In the genomic region with DNA sequence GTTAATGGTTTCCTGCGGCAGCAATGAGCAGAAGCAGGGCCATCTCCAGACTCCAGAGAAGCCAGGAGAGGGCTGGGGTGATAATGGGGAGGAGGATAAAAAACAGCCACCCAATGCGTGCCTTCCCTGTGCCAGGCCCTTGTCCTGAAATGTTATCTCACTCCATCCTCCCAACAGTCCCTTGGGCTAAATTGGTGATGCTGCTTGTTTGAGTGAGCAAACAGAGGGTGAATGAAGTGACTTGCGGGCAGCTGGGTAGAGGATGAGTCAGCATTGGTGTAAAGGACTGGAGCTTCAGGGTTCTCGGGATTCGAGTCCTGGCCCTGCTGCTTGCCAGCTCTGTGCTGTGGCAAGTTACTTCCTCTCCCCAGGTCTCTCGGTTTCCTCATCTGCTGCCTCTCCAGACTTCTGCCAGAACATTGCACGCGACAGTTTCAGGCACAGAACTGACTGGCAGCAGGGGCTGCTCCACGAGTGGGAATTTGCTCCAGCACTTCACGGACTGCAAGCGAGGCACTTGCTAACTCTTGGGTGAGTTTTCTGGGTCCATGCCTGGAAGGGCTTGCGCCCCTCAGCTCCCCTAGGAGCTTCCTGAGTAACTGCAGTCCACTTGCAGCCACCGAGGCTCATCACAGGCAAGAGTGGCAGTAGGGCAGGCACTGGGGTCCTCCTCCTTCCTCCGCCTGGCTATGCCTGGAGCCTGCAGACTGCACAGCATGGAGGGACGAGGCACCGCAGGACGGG, we compare ENCODE assay signal across 8 cellular contexts. TPM values are rescaled to one million over a fixed set of nuclear protein-coding genes. Genes with fewer than 3 reads are reported as not detected.
A peak's percentile ranks its signal among the peaks of the same experiment; 100 is the strongest.
DNase-seq lines count a peak whose midpoint lies in the region; ATAC-seq, FAIRE-seq and TF ChIP-seq lines count a peak whose summit lies in the region.

A gene with protein sequence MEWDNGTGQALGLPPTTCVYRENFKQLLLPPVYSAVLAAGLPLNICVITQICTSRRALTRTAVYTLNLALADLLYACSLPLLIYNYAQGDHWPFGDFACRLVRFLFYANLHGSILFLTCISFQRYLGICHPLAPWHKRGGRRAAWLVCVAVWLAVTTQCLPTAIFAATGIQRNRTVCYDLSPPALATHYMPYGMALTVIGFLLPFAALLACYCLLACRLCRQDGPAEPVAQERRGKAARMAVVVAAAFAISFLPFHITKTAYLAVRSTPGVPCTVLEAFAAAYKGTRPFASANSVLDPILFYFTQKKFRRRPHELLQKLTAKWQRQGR (plus strand): TSS at position 403 of the 744 bp plus-strand sequence. CDS start 24,181 bp downstream, outside the sequence.

- H3K9me3 Mint-ChIP-seq in activated naive CD8-positive, alpha-beta T cell treated with anti-CD3 and anti-CD28 coated beads, Interleukin-2, amount 50 U/mL, for 24 hours, result no peaks in the 10 kb centered on the region

- TF ChIP-seq CTCF in keratinocyte (optimal IDR thresholded peaks at IDR 0.05 in 1 of 3, IDR thresholded peaks at IDR 0.05 in 1 of 3, conservative IDR thresholded peaks at IDR 0.05 in 1 of 3; ENCODE audit: extremely low read depth in 1 of 3, insufficient read depth in 2 of 3, low read length in 3 of 3), result no peak
- TF ChIP-seq CTCF in GM10266 (IDR thresholded peaks at IDR 0.05; ENCODE audit: control insufficient read depth, insufficient read depth, low read depth, missing control alignments), result no peak

- peaks cover 12% of the 10 kb centered on the region for H3K27me3 ChIP-seq in keratinocyte (ENCODE audit: control insufficient read depth, extremely low read depth, insufficient read depth, low read length)

- H3K27ac Mint-ChIP-seq in activated naive CD8-positive, alpha-beta T cell treated with anti-CD3 and anti-CD28 coated beads, Interleukin-2, amount 50 U/mL, for 24 hours, result no peak within 1 kb of the TSS

- peaks cover 22% of the 10 kb centered on the region for H3K4me1 ChIP-seq in keratinocyte (ENCODE audit: control insufficient read depth, extremely low read depth, insufficient read depth, low read length)

- no peak within 1 kb of the TSS for H3K4me3 ChIP-seq in keratinocyte (ENCODE audit: control insufficient read depth in 2 of 3, extremely low read depth in 1 of 3, insufficient read depth in 2 of 3, low read depth in 1 of 3, low read length in 3 of 3)

- no peak within 1 kb of the TSS for H2AFZ ChIP-seq in keratinocyte (ENCODE audit: control insufficient read depth, low read length)

- no peaks in the 10 kb centered on the region for H4K20me1 ChIP-seq in keratinocyte (ENCODE audit: control insufficient read depth, extremely low read depth, insufficient read depth, low read length)

- DNase-seq in CD1c-positive myeloid dendritic cell (ENCODE audit: extremely low spot score), result peak; percentile 91
- peak; percentile 95 for DNase-seq in M059J (ENCODE audit: low read depth)
- DNase-seq in UCSD-AML1 (lab: John Stamatoyannopoulos, UW; ENCODE audit: unreplicated experiment), result peak; percentile 75
- DNase-seq in keratinocyte (ENCODE audit: low read depth, low spot score), result no peak
- DNase-seq in GM10266 (ENCODE audit: extremely low spot score), result no peak
- no peak for DNase-seq in activated naive CD8-positive, alpha-beta T cell treated with anti-CD3 and anti-CD28 coated beads, Interleukin-2, amount 50 U/mL, for 24 hours

- no peaks in the 10 kb centered on the region for H3K36me3 ChIP-seq in keratinocyte (ENCODE audit: control insufficient read depth in 2 of 2, extremely low read depth in 1 of 2, insufficient read depth in 2 of 2, low read length in 2 of 2)

- H3K4me1 Mint-ChIP-seq in activated naive CD8-positive, alpha-beta T cell treated with anti-CD3 and anti-CD28 coated beads, Interleukin-2, amount 50 U/mL, for 24 hours, result no peaks in the 10 kb centered on the region

- H3K27me3 Mint-ChIP-seq in activated naive CD8-positive, alpha-beta T cell treated with anti-CD3 and anti-CD28 coated beads, Interleukin-2, amount 50 U/mL, for 24 hours, result no peaks in the 10 kb centered on the region

- ATAC-seq in GM19452 (IDR thresholded peaks at IDR 0.05; ENCODE audit: unreplicated experiment), result no peak
- ATAC-seq in HG03521 (IDR thresholded peaks at IDR 0.05; ENCODE audit: unreplicated experiment), result no peak
- no peak for ATAC-seq in activated naive CD8-positive, alpha-beta T cell treated with anti-CD3 and anti-CD28 coated beads, Interleukin-2, amount 50 U/mL, for 24 hours

- H3K4me2 ChIP-seq in keratinocyte (ENCODE audit: control insufficient read depth, extremely low read depth, insufficient read depth, low read depth, low read length), result no peak within 1 kb of the TSS

- H3K9ac ChIP-seq in keratinocyte (ENCODE audit: control insufficient read depth, extremely low read depth, insufficient read depth, low read length), result no peak within 1 kb of the TSS

- dilution Hi-C loops in keratinocyte (cut with MboI; ENCODE audit: extremely low pct_ligation_motif_present, low sequenced_read_pairs), result no loop called here

- H3K27ac ChIP-seq in keratinocyte (ENCODE audit: control insufficient read depth, insufficient read depth, low read length), result no peak within 1 kb of the TSS

- H3K4me3 Mint-ChIP-seq in activated naive CD8-positive, alpha-beta T cell treated with anti-CD3 and anti-CD28 coated beads, Interleukin-2, amount 50 U/mL, for 24 hours, result no peak within 1 kb of the TSS

- no peaks in the 10 kb centered on the region for H3K36me3 Mint-ChIP-seq in activated naive CD8-positive, alpha-beta T cell treated with anti-CD3 and anti-CD28 coated beads, Interleukin-2, amount 50 U/mL, for 24 hours (ENCODE audit: low read depth)

- no peaks in the 10 kb centered on the region for H3K9me3 ChIP-seq in keratinocyte (ENCODE audit: control insufficient read depth, low read depth, low read length)

- H3K9me1 ChIP-seq in keratinocyte (ENCODE audit: control insufficient read depth, extremely low read depth, insufficient read depth, low read length), result no peaks in the 10 kb centered on the region

- peak; percentile 72 for FAIRE-seq in keratinocyte (lab: Jason Lieb, UNC)

- H3K79me2 ChIP-seq in keratinocyte (ENCODE audit: control insufficient read depth, insufficient read depth, low read length), result no peaks in the 10 kb centered on the region

RNA-seq across cellular contexts. Expression of the gene that starts here (rescaled TPM):
- 3.3 and 5.6 TPM in 2 replicates for total RNA-seq in M059J (2014; rRNA removed; shearing (Covaris generic))
- polyA plus RNA-seq in keratinocyte, result 0.04 to 0.22 TPM (median 0.09 TPM) in 3 replicates
- polyA plus RNA-seq in keratinocyte (2011; ENCODE audit: low read depth), result not detected
- 0.10 and 0.13 TPM in 2 replicates for polyA plus RNA-seq in keratinocyte (2011; cell fraction: cytosol; rRNA removed)
- 0.12 and 0.28 TPM in 2 replicates for polyA plus RNA-seq in keratinocyte (2011; cell fraction: nucleus; rRNA removed)
- polyA plus RNA-seq in keratinocyte (2012; ENCODE audit: low replicate concordance), result 0.17 and 0.23 TPM in 2 replicates
- 0.48 to 2.1 TPM in 2 of 3 replicates, not detected in the other for polyA minus RNA-seq in keratinocyte
- not detected for polyA minus RNA-seq in keratinocyte (2011; cell fraction: cytosol; rRNA and poly(A)+ RNA removed)
- polyA minus RNA-seq in keratinocyte (2011; cell fraction: nucleus; rRNA and poly(A)+ RNA removed), result not detected in 2 replicates

Comparison
In these comparisons a context has a peak if more than half of its experiments do, and no peak if none do; other contexts are left out.
1. DNase-seq: peak in CD1c-positive myeloid dendritic cell (single experiment), M059J (single experiment) and UCSD-AML1 (single experiment); none in keratinocyte (single experiment), GM10266 (single experiment) and activated naive CD8-positive, alpha-beta T cell treated with anti-CD3 and anti-CD28 coated beads, Interleukin-2, amount 50 U/mL, for 24 hours (single experiment).